ENCODE assay signal across 1 cellular context in genomic region chr2:25062461-25062860, GRCh38.
TF ChIP-seq lines count a peak whose summit lies in the region.

No MANE protein-coding gene starts in this region.

TF ChIP-seq in GM23338, 12 proteins besides CTCF, POLR2A, EP300 and RAD21 (continued from another document):
- TF ChIP-seq REST (IDR thresholded peaks at IDR 0.05; ENCODE audit: unreplicated experiment) (no peak), EZH2phosphoT487 (IDR thresholded peaks at IDR 0.05; ENCODE audit: unreplicated experiment) (no peak)
